Comparison of ENCODE assay signal across 19 cellular contexts in the genomic region with DNA sequence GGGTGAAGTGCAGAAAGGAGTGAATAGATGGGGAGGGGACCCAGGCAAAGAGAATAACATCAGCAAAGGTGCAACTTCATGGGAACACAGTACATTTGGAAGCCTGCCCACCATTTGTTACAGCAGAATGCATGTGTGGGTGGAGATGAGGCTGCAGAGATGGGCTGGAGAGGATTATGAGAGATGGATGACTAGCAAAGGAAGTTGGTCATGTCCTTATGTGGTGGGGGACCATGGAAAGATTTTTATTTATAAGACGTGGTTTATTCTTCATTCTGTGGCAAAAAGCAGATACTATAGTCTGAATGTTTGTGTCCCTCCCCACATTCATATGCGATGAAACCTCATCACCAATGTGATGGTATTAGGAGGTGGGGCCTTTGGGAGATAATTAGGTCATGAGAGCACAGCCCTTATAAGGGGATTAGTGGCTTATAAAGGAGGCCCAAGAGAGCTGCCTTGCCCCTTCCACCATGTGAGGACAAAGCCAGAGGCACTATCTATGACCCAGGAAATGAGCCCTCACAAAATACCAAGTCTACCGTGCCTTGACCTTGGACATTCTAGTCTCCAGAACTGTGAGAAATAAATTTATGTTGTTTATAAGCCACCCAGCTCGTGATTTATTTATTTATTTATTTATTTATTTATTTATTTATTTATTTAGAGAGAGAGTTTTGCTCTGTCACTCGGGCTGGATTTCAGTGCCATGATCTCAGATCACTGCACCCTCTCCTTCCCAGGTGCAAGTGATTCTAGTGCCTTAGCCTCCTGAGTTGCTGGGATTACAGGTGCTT.
DNase-seq lines count a peak whose midpoint lies in the region; ATAC-seq and TF ChIP-seq lines count a peak whose summit lies in the region.
"Had no signal": no experiment of that assay in that cellular context is flagged by ENCODE, and none has a peak within 500 bp of the region (broad histone marks: within the 10 kb centered on the region; RNA-seq: fewer than 3 reads in every experiment).

No MANE protein-coding gene starts in this region.

- H3K4me1 ChIP-seq in osteoblast (ENCODE audit: insufficient read depth, low read length) (peaks cover 38% of the 10 kb centered on the region), neural progenitor cell (no peaks in the 10 kb centered on the region)
- H3K4me1 ChIP-seq: testis had no signal

- H3K36me3 Mint-ChIP-seq in HFFc6 (ENCODE audit: low read depth) (no peaks in the 10 kb centered on the region; the same call in 1 of the 2 replicates), neural progenitor cell (no peaks in the 10 kb centered on the region)

- H3K27me3 Mint-ChIP-seq in HFFc6 (ENCODE audit: insufficient read depth) (no peaks in the 10 kb centered on the region; the same call in 1 of the 2 replicates), neural progenitor cell (ENCODE audit: insufficient read depth, low read depth) (peaks cover under 1% of the 10 kb centered on the region)
- H3K27me3 Mint-ChIP-seq: activated B cell treated with CpG ODN at 0.5 μM for 24 hours had no signal

- TF ChIP-seq CTCF in HFFc6 (IDR thresholded peaks at IDR 0.05) (no peak), brain microvascular endothelial cell (IDR thresholded peaks at IDR 0.05; ENCODE audit: low read depth, low read length, missing control alignments) (no peak), osteoblast (IDR thresholded peaks at IDR 0.05; ENCODE audit: extremely low read depth, low read depth, low read length) (no peak), neural progenitor cell (IDR thresholded peaks at IDR 0.05) (no peak)

- no peaks in the 10 kb centered on the region for H3K79me2 ChIP-seq in osteoblast (ENCODE audit: insufficient read depth, low read length)
- H3K79me2 ChIP-seq in neural progenitor cell (ENCODE audit: low read depth), result no peaks in the 10 kb centered on the region

- ATAC-seq in GM19023 (IDR thresholded peaks at IDR 0.05; ENCODE audit: unreplicated experiment) (no peak), HG02970 (IDR thresholded peaks at IDR 0.05; ENCODE audit: low FRiP score, unreplicated experiment) (no peak)

- H3K9me3 ChIP-seq in osteoblast (ENCODE audit: low read depth, low read length) (no peaks in the 10 kb centered on the region), neural progenitor cell (ENCODE audit: low read depth) (no peaks in the 10 kb centered on the region)
- H3K9me3 ChIP-seq: ovary, testis had no signal

- H4K20me1 ChIP-seq in osteoblast (ENCODE audit: insufficient read depth, low read length) (no peaks in the 10 kb centered on the region), neural progenitor cell (ENCODE audit: low read depth) (no peaks in the 10 kb centered on the region)

- no peaks in the 10 kb centered on the region for H3K27me3 ChIP-seq in brain microvascular endothelial cell (replicated peaks)
- no peaks in the 10 kb centered on the region for H3K27me3 ChIP-seq in osteoblast (ENCODE audit: insufficient read depth, low read length)
- no peaks in the 10 kb centered on the region for H3K27me3 ChIP-seq in neural progenitor cell
- H3K27me3 ChIP-seq: ovary, testis had no signal

- in situ Hi-C loops in brain microvascular endothelial cell (cut with HindIII; ENCODE audit: low pct_ligation_motif_present, low sequenced_read_pairs), result no loop called here

- H3K27ac ChIP-seq in brain microvascular endothelial cell, result peak overlapping the region; percentile 95
- peak overlapping the region; percentile 95 for H3K27ac ChIP-seq in osteoblast (ENCODE audit: low read depth, low read length)
- no peak overlapping the region for H3K27ac ChIP-seq in neural progenitor cell
- H3K27ac ChIP-seq: ovary, PC-9, testis had no signal

- peak overlapping the region; percentile 52 for H3K4me2 ChIP-seq in osteoblast (ENCODE audit: insufficient read depth, low read length)
- H3K4me2 ChIP-seq in neural progenitor cell, result no peak overlapping the region
- H3K4me2 ChIP-seq: PC-9 had no signal

- DNase-seq in Ammon's horn (ENCODE audit: low spot score), result peak; percentile 37
- DNase-seq in HFFc6, result peak; percentile 48
- peak; percentile 89 for DNase-seq in brain microvascular endothelial cell
- DNase-seq in osteoblast (ENCODE audit: insufficient read length, low spot score, missing footprints), result peak; percentile 65
- no peak for DNase-seq in neural progenitor cell (ENCODE audit: low spot score)
- DNase-seq in HPDE6-E6E7 (ENCODE audit: extremely low spot score), result no peak
- DNase-seq: activated B cell treated with CpG ODN at 0.5 μM for 24 hours; activated CD8-positive, alpha-beta memory T cell treated with anti-CD3 and anti-CD28 coated beads, Interleukin-2, amount 50 U/mL, for 4 hours; activated naive CD4-positive, alpha-beta T cell treated with anti-CD3 and anti-CD28 coated beads, Interleukin-2, amount 10 ng/mL, durations not matched to agents 7 days and 5 days; CD8-positive, alpha-beta memory T cell; central memory CD4-positive, alpha-beta T cell; glutamatergic neuron; NCI-H1092 treated with DMSO at 0.1 percent for 48 hours; ovary; PC-9; stimulated activated CD4-positive, alpha-beta T cell treated with anti-CD3 and anti-CD28 coated beads, Interleukin-12 subunit alpha, Interleukin-12 subunit beta, amount 100 ng/mL, for 4 hours; testis had no signal

- H2AFZ ChIP-seq in osteoblast (ENCODE audit: low read length) (peak overlapping the region; percentile 11), neural progenitor cell (replicated peaks) (no peak overlapping the region)
- H2AFZ ChIP-seq: PC-9 had no signal

- peak overlapping the region; percentile 21; the same call in 1 of the 2 replicates for H3K4me3 Mint-ChIP-seq in HFFc6
- H3K4me3 Mint-ChIP-seq in neural progenitor cell, result no peak overlapping the region
- H3K4me3 Mint-ChIP-seq: activated B cell treated with CpG ODN at 0.5 μM for 24 hours; activated naive CD4-positive, alpha-beta T cell treated with anti-CD3 and anti-CD28 coated beads, Interleukin-2, amount 10 ng/mL, durations not matched to agents 7 days and 5 days; CD8-positive, alpha-beta memory T cell had no signal

- H3K36me3 ChIP-seq in brain microvascular endothelial cell (replicated peaks) (no peaks in the 10 kb centered on the region), osteoblast (ENCODE audit: insufficient read depth, low read length) (no peaks in the 10 kb centered on the region), neural progenitor cell (no peaks in the 10 kb centered on the region)
- H3K36me3 ChIP-seq: ovary had no signal

- H3K4me3 ChIP-seq in brain microvascular endothelial cell (ENCODE audit: low read depth, low read length), result no peak overlapping the region
- H3K4me3 ChIP-seq in osteoblast (ENCODE audit: insufficient read depth, low read length), result peak overlapping the region; percentile 8
- H3K4me3 ChIP-seq in neural progenitor cell, result no peak overlapping the region
- H3K4me3 ChIP-seq: ovary, PC-9, testis had no signal

- no peak overlapping the region for H3K9ac ChIP-seq in neural progenitor cell

- H3K4me1 Mint-ChIP-seq in HFFc6 (ENCODE audit: low read depth), result peaks cover 69% of the 10 kb centered on the region
- peaks cover 2% of the 10 kb centered on the region for H3K4me1 Mint-ChIP-seq in neural progenitor cell
- H3K4me1 Mint-ChIP-seq: activated B cell treated with CpG ODN at 0.5 μM for 24 hours; activated naive CD4-positive, alpha-beta T cell treated with anti-CD3 and anti-CD28 coated beads, Interleukin-2, amount 10 ng/mL, durations not matched to agents 7 days and 5 days; CD8-positive, alpha-beta memory T cell had no signal

- H3K9me3 Mint-ChIP-seq in HFFc6, result no peaks in the 10 kb centered on the region
- no peaks in the 10 kb centered on the region for H3K9me3 Mint-ChIP-seq in neural progenitor cell
- H3K9me3 Mint-ChIP-seq: activated naive CD4-positive, alpha-beta T cell treated with anti-CD3 and anti-CD28 coated beads, Interleukin-2, amount 10 ng/mL, durations not matched to agents 7 days and 5 days had no signal

- H3K27ac Mint-ChIP-seq in HFFc6 (peak overlapping the region; percentile 68), neural progenitor cell (no peak overlapping the region)
- H3K27ac Mint-ChIP-seq: activated B cell treated with CpG ODN at 0.5 μM for 24 hours; activated naive CD4-positive, alpha-beta T cell treated with anti-CD3 and anti-CD28 coated beads, Interleukin-2, amount 10 ng/mL, durations not matched to agents 7 days and 5 days had no signal

- H3F3A ChIP-seq in neural progenitor cell (ENCODE audit: low read depth), result no peaks in the 10 kb centered on the region

Comparison
In these comparisons a context has a peak if more than half of its experiments do, and no peak if none do; other contexts are left out.
1. DNase-seq: peak in Ammon's horn (single experiment), HFFc6 (single experiment), brain microvascular endothelial cell (single experiment) and osteoblast (single experiment); none in neural progenitor cell (single experiment) and HPDE6-E6E7 (single experiment).